In the genomic region with DNA sequence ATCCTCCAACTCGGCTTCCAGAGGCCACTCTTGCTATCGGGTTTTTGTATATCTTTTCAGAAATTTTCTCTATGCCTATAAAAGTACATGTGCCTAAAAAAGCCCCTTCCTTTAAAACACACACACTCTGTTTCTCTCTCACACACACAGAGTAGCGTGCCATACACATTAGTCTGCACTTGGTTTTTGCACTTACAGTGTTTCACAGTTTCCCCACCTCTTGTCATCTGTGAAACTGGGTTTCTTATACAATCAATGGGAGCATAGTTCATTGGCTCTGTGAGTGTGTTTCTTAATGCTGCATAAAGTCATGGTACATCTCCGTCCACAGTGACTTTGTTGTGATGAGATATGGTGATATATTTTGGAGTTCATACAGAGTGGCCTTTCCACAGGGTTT, we compare ENCODE assay signal across 18 cellular contexts. TPM values are rescaled to one million over a fixed set of nuclear protein-coding genes. Genes with fewer than 3 reads are reported as not detected.
DNase-seq lines count a peak whose midpoint lies in the region; ATAC-seq and TF ChIP-seq lines count a peak whose summit lies in the region.
"Had no signal": no experiment of that assay in that cellular context is flagged by ENCODE, and none has a peak within 500 bp of the region (broad histone marks: within the 10 kb centered on the region; RNA-seq: fewer than 3 reads in every experiment).

No MANE protein-coding gene starts in this region.

- 79% methylated on average over 4 of the region's 4 CpGs for WGBS in hepatocyte (ENCODE audit: low lambda C conversion rate, missing lambda C conversion rate)

- H3K36me3 Mint-ChIP-seq in activated T-cell treated with anti-CD3 and anti-CD28 coated beads, Interleukin-2, amount 50 U/mL, for 4 hours (ENCODE audit: insufficient read depth): no peaks in the 10 kb centered on the region
- no peaks in the 10 kb centered on the region for H3K36me3 Mint-ChIP-seq in progenitor cell of endocrine pancreas (ENCODE audit: insufficient read depth)

- H3K4me1 Mint-ChIP-seq in activated T-cell treated with anti-CD3 and anti-CD28 coated beads, Interleukin-2, amount 50 U/mL, for 4 hours (ENCODE audit: low read depth): peaks cover 2% of the 10 kb centered on the region
- H3K4me1 Mint-ChIP-seq in progenitor cell of endocrine pancreas (ENCODE audit: low read depth): peaks cover 4% of the 10 kb centered on the region

- no peak for ATAC-seq in activated T-cell treated with anti-CD3 and anti-CD28 coated beads, Interleukin-2, amount 50 U/mL, for 4 hours
- ATAC-seq in GM21576 (IDR thresholded peaks at IDR 0.05; ENCODE audit: unreplicated experiment): no peak

- H4K20me1 ChIP-seq in hepatocyte (ENCODE audit: insufficient read depth, poor library complexity, severe bottlenecking): no peaks in the 10 kb centered on the region

- H3K9me3 Mint-ChIP-seq in activated T-cell treated with anti-CD3 and anti-CD28 coated beads, Interleukin-2, amount 50 U/mL, for 4 hours: no peaks in the 10 kb centered on the region
- H3K9me3 Mint-ChIP-seq in progenitor cell of endocrine pancreas (ENCODE audit: low read depth): no peaks in the 10 kb centered on the region

- peak overlapping the region; percentile 67 for H3K4me3 ChIP-seq in NT2/D1 (ENCODE audit: insufficient read length, low read depth)
- no peak overlapping the region for H3K4me3 ChIP-seq in hepatocyte

- no peak overlapping the region for H3K9ac ChIP-seq in NT2/D1 (ENCODE audit: insufficient read length, low read depth)

- peak overlapping the region; percentile 3 for H3K4me3 Mint-ChIP-seq in activated T-cell treated with anti-CD3 and anti-CD28 coated beads, Interleukin-2, amount 50 U/mL, for 4 hours
- peak overlapping the region; percentile 48 for H3K4me3 Mint-ChIP-seq in progenitor cell of endocrine pancreas (ENCODE audit: low read depth)

- H3K27me3 ChIP-seq in NT2/D1 (ENCODE audit: insufficient read depth, insufficient read length) (peaks cover 24% of the 10 kb centered on the region), hepatocyte (peaks cover 47% of the 10 kb centered on the region)
- H3K27me3 ChIP-seq: vagina had no signal

- H3K27ac ChIP-seq in hepatocyte: no peak overlapping the region
- H3K27ac ChIP-seq: prostate gland, vagina had no signal

- H2AFZ ChIP-seq in hepatocyte: no peak overlapping the region

- H3K79me2 ChIP-seq in hepatocyte: no peaks in the 10 kb centered on the region

- H3K36me3 ChIP-seq in NT2/D1 (ENCODE audit: insufficient read depth, insufficient read length, low read length) (no peaks in the 10 kb centered on the region), hepatocyte (replicated peaks; ENCODE audit: insufficient read depth, low read depth) (no peaks in the 10 kb centered on the region)
- H3K36me3 ChIP-seq: HAP-1, prostate gland, vagina had no signal

- TF ChIP-seq CTCF in hepatocyte (IDR thresholded peaks at IDR 0.05; ENCODE audit: poor library complexity) (no peak), progenitor cell of endocrine pancreas (IDR thresholded peaks at IDR 0.05; ENCODE audit: unreplicated experiment) (no peak)

- peak overlapping the region; percentile 90 for H3K4me2 ChIP-seq in hepatocyte

- H3K4me1 ChIP-seq in NT2/D1 (ENCODE audit: insufficient read depth, insufficient read length): peaks cover 10% of the 10 kb centered on the region
- peaks cover 3% of the 10 kb centered on the region for H3K4me1 ChIP-seq in hepatocyte (ENCODE audit: insufficient read depth)
- H3K4me1 ChIP-seq: prostate gland, vagina had no signal

- no peak for DNase-seq in activated T-cell treated with anti-CD3 and anti-CD28 coated beads, Interleukin-2, amount 50 U/mL, for 4 hours
- DNase-seq in activated T-cell treated with anti-CD3 and anti-CD28 coated beads, Interleukin-2, amount 50 U/mL, for 1 hour: no peak
- no peak for DNase-seq in NT2/D1 (ENCODE audit: low read depth, low spot score)
- DNase-seq in hepatocyte (ENCODE audit: low spot score): no peak
- DNase-seq in progenitor cell of endocrine pancreas (ENCODE audit: low spot score, unreplicated experiment): no peak
- DNase-seq in dermis blood vessel endothelial cell: no peak
- DNase-seq in NCI-H2107 (lab: John Stamatoyannopoulos, UW): no peak
- DNase-seq: activated CD8-positive, alpha-beta memory T cell treated with anti-CD3 and anti-CD28 coated beads, Interleukin-2, amount 50 U/mL, for 48 hours; GF-D8; kidney glomerular epithelial cell; NCI-H187 treated with DMSO at 0.1 percent for 48 hours; RPMI8226 had no signal

- H3K9me3 ChIP-seq in NT2/D1 (ENCODE audit: insufficient read depth, low read length) (no peaks in the 10 kb centered on the region), hepatocyte (ENCODE audit: low read depth) (no peaks in the 10 kb centered on the region)
- H3K9me3 ChIP-seq: HAP-1, prostate gland, vagina had no signal

- no peaks in the 10 kb centered on the region for H3K9me2 ChIP-seq in hepatocyte (replicated peaks; ENCODE audit: insufficient read depth)

- peaks cover 51% of the 10 kb centered on the region for H3K27me3 Mint-ChIP-seq in activated T-cell treated with anti-CD3 and anti-CD28 coated beads, Interleukin-2, amount 50 U/mL, for 4 hours (ENCODE audit: low read depth)
- peaks cover 56% of the 10 kb centered on the region for H3K27me3 Mint-ChIP-seq in progenitor cell of endocrine pancreas

- no peak overlapping the region for H3K27ac Mint-ChIP-seq in progenitor cell of endocrine pancreas

RNA-seq across cellular contexts. Expression of a gene that starts 0.7 kb away (rescaled TPM):
- under 1 TPM in 1 of 3 donors, not detected in 2; 0.24 TPM for total RNA-seq in activated T-cell treated with anti-CD3 and anti-CD28 coated beads, Interleukin-2, amount 50 U/mL, for 4 hours
- 4.0 and 9.8 TPM in 2 replicates for total RNA-seq in hepatocyte
- polyA plus RNA-seq in hepatocyte: 2.5 and 6.4 TPM in 2 replicates
- total RNA-seq in progenitor cell of endocrine pancreas: 4.7 and 5.1 TPM in 2 replicates
- total RNA-seq in dermis blood vessel endothelial cell: 0.17 and 0.23 TPM in 2 replicates
- total RNA-seq: mononuclear cell; T-helper 1 cell treated with Interleukin-12 subunit alpha and Interleukin-12 subunit beta and Interleukin-4 antibody, amounts not matched to agents 30 ng/mL and 1 ng/mL, for 36 hours; vagina had no signal

RNA-seq across cellular contexts. Expression of a gene that starts 32.4 kb away (rescaled TPM):
- total RNA-seq in activated T-cell treated with anti-CD3 and anti-CD28 coated beads, Interleukin-2, amount 50 U/mL, for 4 hours: 10 to 100 TPM; 15.7 to 26.9 (median 22.0) TPM
- total RNA-seq in hepatocyte (40.5 and 45.8 TPM in 2 replicates), progenitor cell of endocrine pancreas (31.9 and 32.1 TPM in 2 replicates), dermis blood vessel endothelial cell (12.1 and 18.3 TPM in 2 replicates)
- 21.5 and 30.9 TPM in 2 replicates for polyA plus RNA-seq in hepatocyte
